Comparison of ENCODE assay signal across 23 cellular contexts in the genomic region with DNA sequence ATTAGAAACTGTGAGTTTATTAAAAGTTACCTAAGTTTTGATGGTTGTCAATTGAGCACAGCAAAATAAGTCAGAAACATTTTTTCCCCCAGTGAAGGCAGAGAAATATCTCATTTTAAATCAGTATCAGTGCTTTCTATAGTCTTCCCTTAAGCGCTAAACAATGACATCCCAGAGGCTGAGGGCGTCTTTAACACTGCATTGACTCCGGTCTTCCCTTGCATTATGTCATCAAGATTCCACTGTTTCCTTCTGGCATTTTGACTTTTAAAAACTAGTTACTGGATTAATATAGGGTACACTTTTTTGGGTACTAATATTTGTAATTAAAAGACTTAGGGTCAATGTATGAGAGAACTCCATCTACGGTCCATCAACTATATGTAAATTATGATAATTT. TPM values are rescaled to one million over a fixed set of nuclear protein-coding genes. Genes with fewer than 3 reads are reported as not detected.
A peak's percentile ranks its signal among the peaks of the same experiment; 100 is the strongest.
DNase-seq lines count a peak whose midpoint lies in the region; ATAC-seq and TF ChIP-seq lines count a peak whose summit lies in the region.
"Had no signal": no experiment of that assay in that cellular context is flagged by ENCODE, and none has a peak within 500 bp of the region (broad histone marks: within the 10 kb centered on the region; RNA-seq: fewer than 3 reads in every experiment).

No MANE protein-coding gene starts in this region.

- no peaks in the 10 kb centered on the region for H3K9me3 ChIP-seq in HEK293 (ENCODE audit: control insufficient read depth, insufficient read depth, low read depth, low read length)
- H3K9me3 ChIP-seq in skeletal muscle satellite cell (replicated peaks; ENCODE audit: low read length): no peaks in the 10 kb centered on the region
- H3K9me3 ChIP-seq in ascending aorta: no peaks in the 10 kb centered on the region
- H3K9me3 ChIP-seq: mucosa of descending colon, sigmoid colon had no signal

- intact Hi-C loops in ascending aorta (cut with DNase I): loop anchor here (10.0 kb wide), 1 partner anchor 426 kb away; a partner anchor contains a TSS

- peak overlapping the region; percentile 98 for H3K4me3 Mint-ChIP-seq in activated T-helper 17 cell treated with anti-CD3 and anti-CD28 coated beads, Interleukin-2, amount 50 U/mL, for 72 hours

- ATAC-seq in activated T-helper 17 cell treated with anti-CD3 and anti-CD28 coated beads, Interleukin-2, amount 50 U/mL, for 72 hours (replicated peaks): no peak
- no peak for ATAC-seq in GM18505 (IDR thresholded peaks at IDR 0.05; ENCODE audit: unreplicated experiment)
- ATAC-seq: activated CD4-positive, alpha-beta T cell treated with anti-CD3 and anti-CD28 coated beads for 36 hours; activated CD8-positive, alpha-beta memory T cell treated with anti-CD3 and anti-CD28 coated beads, Interleukin-2, amount 10 ng/mL, durations not matched to agents 7 days and 5 days; mucosa of descending colon had no signal

- H3K4me1 ChIP-seq in HEK293 (ENCODE audit: control insufficient read depth, insufficient read depth, low read length): peaks cover 15% of the 10 kb centered on the region; the same call in 1 of the 2 replicates
- peaks cover 28% of the 10 kb centered on the region for H3K4me1 ChIP-seq in skeletal muscle satellite cell (ENCODE audit: control insufficient read depth, insufficient read depth, low read length)
- H3K4me1 ChIP-seq in ascending aorta: peaks cover 3 to 28% of the 10 kb centered on the region in 2 donors

- TF ChIP-seq POLR2A in GM18505 (IDR thresholded peaks at IDR 0.05; ENCODE audit: borderline replicate concordance, extremely low read depth, insufficient read depth, insufficient read length): no peak

- TF ChIP-seq CTCF in HEK293 (tag by site-specific recombination; IDR thresholded peaks at IDR 0.05) (no peak), fibroblast of pulmonary artery (IDR thresholded peaks at IDR 0.05; ENCODE audit: low read length, missing control alignments) (no peak), ascending aorta (IDR thresholded peaks at IDR 0.05) (no peak)

- H3K27me3 Mint-ChIP-seq in activated T-helper 17 cell treated with anti-CD3 and anti-CD28 coated beads, Interleukin-2, amount 50 U/mL, for 72 hours: no peaks in the 10 kb centered on the region
- H3K27me3 Mint-ChIP-seq: activated CD4-positive, alpha-beta T cell treated with anti-CD3 and anti-CD28 coated beads for 36 hours; activated CD8-positive, alpha-beta memory T cell treated with anti-CD3 and anti-CD28 coated beads, Interleukin-2, amount 10 ng/mL, durations not matched to agents 7 days and 5 days; IgD-negative memory B cell had no signal

- H3K4me2 ChIP-seq in skeletal muscle satellite cell (ENCODE audit: low read length): peak overlapping the region; percentile 77

- H3K27ac Mint-ChIP-seq in activated T-helper 17 cell treated with anti-CD3 and anti-CD28 coated beads, Interleukin-2, amount 50 U/mL, for 72 hours: peak overlapping the region; percentile 96
- H3K27ac Mint-ChIP-seq: activated CD4-positive, alpha-beta T cell treated with anti-CD3 and anti-CD28 coated beads for 36 hours; activated CD8-positive, alpha-beta memory T cell treated with anti-CD3 and anti-CD28 coated beads, Interleukin-2, amount 10 ng/mL, durations not matched to agents 7 days and 5 days; T-helper 2 cell treated with Interferon-gamma antibody and Interleukin-4, amounts not matched to agents 5 μg/mL and 100 μg/mL, for 36 hours had no signal

- CTCF ChIA-PET in HEK293 (lab: Yijun Ruan, JAX): no interaction called here

- peak; percentile 10 for DNase-seq in fibroblast of pulmonary artery (ENCODE audit: low read depth)
- DNase-seq in DMS79 treated with DMSO at 0.1 percent for 48 hours (lab: John Stamatoyannopoulos, UW): no peak
- DNase-seq in ascending aorta (ENCODE audit: low spot score in 2 of 2): no peak
- DNase-seq in epidermal melanocyte (ENCODE audit: insufficient read length, low spot score): no peak
- DNase-seq: activated CD4-positive, alpha-beta T cell treated with anti-CD3 and anti-CD28 coated beads for 36 hours; activated CD8-positive, alpha-beta memory T cell treated with anti-CD3 and anti-CD28 coated beads, Interleukin-2, amount 10 ng/mL, durations not matched to agents 7 days and 5 days; activated gamma-delta T cell; cortex of kidney; GF-D8; hippocampal formation; kidney glomerular epithelial cell; mucosa of descending colon; NCI-H2029; NCI-H510A; SIG-M5; sigmoid colon; stimulated activated CD4-positive, alpha-beta T cell treated with anti-CD3 and anti-CD28 coated beads, Interleukin-2, amount 100 ng/mL, for 48 hours had no signal

- H3K36me3 Mint-ChIP-seq in activated T-helper 17 cell treated with anti-CD3 and anti-CD28 coated beads, Interleukin-2, amount 50 U/mL, for 72 hours (ENCODE audit: low read depth): peaks cover 84% of the 10 kb centered on the region

- H3K36me3 ChIP-seq in HEK293 (ENCODE audit: control insufficient read depth in 2 of 2, insufficient read depth in 1 of 2, low read length in 2 of 2) (peaks cover 0 to 18% of the 10 kb centered on the region in 2 experiments; a peak in 1 of 3 replicates), skeletal muscle satellite cell (ENCODE audit: insufficient read depth, low read length) (peaks cover 20% of the 10 kb centered on the region), ascending aorta (no peaks in the 10 kb centered on the region)

- no peaks in the 10 kb centered on the region for H3K9me3 Mint-ChIP-seq in activated T-helper 17 cell treated with anti-CD3 and anti-CD28 coated beads, Interleukin-2, amount 50 U/mL, for 72 hours
- H3K9me3 Mint-ChIP-seq: IgD-negative memory B cell; T-helper 2 cell treated with Interferon-gamma antibody and Interleukin-4, amounts not matched to agents 5 μg/mL and 100 μg/mL, for 36 hours had no signal

- H3K4me1 Mint-ChIP-seq in activated T-helper 17 cell treated with anti-CD3 and anti-CD28 coated beads, Interleukin-2, amount 50 U/mL, for 72 hours: peaks cover 52% of the 10 kb centered on the region

- POLR2A ChIA-PET in HEK293 (lab: Yijun Ruan, JAX): no interaction called here

- no peaks in the 10 kb centered on the region for H3K27me3 ChIP-seq in skeletal muscle satellite cell (ENCODE audit: control insufficient read depth, insufficient read depth, low read length)
- no peaks in the 10 kb centered on the region for H3K27me3 ChIP-seq in ascending aorta
- H3K27me3 ChIP-seq: sigmoid colon had no signal

- H3K9ac ChIP-seq in skeletal muscle satellite cell (ENCODE audit: low read depth, low read length): no peak overlapping the region

- H3K4me3 ChIP-seq in HEK293 (ENCODE audit: low read depth, low read length): no peak overlapping the region
- H3K4me3 ChIP-seq in fibroblast of pulmonary artery (replicated peaks; ENCODE audit: low read depth, low read length): no peak overlapping the region
- no peak overlapping the region for H3K4me3 ChIP-seq in skeletal muscle satellite cell (ENCODE audit: low read length)
- peak overlapping the region in 1 of 2 donors; percentile 12 for H3K4me3 ChIP-seq in ascending aorta
- H3K4me3 ChIP-seq: mucosa of descending colon, sigmoid colon had no signal

- H3K27ac ChIP-seq in HEK293 (ENCODE audit: extremely low read depth, low read depth, low read length): no peak overlapping the region
- H3K27ac ChIP-seq in ascending aorta: no peak overlapping the region

TF ChIP-seq in HEK293, 187 proteins besides CTCF, POLR2A, EP300 and RAD21 (continues in another document):
- TF ChIP-seq TCF7L2 (IDR thresholded peaks at IDR 0.05; ENCODE audit: borderline replicate concordance, low read depth, low read length) (no peak), HOXC10 (CRISPR knock-in tag; IDR thresholded peaks at IDR 0.05) (no peak), SP7 (tag by site-specific recombination; IDR thresholded peaks at IDR 0.05) (no peak), ZNF544 (tag by site-specific recombination; IDR thresholded peaks at IDR 0.05) (no peak)
- TF ChIP-seq, protein P1, sequence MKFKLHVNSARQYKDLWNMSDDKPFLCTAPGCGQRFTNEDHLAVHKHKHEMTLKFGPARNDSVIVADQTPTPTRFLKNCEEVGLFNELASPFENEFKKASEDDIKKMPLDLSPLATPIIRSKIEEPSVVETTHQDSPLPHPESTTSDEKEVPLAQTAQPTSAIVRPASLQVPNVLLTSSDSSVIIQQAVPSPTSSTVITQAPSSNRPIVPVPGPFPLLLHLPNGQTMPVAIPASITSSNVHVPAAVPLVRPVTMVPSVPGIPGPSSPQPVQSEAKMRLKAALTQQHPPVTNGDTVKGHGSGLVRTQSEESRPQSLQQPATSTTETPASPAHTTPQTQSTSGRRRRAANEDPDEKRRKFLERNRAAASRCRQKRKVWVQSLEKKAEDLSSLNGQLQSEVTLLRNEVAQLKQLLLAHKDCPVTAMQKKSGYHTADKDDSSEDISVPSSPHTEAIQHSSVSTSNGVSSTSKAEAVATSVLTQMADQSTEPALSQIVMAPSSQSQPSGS (tag by site-specific recombination; IDR thresholded peaks at IDR 0.05; ENCODE audit: low read depth): peak; percentile 68

RNA-seq across cellular contexts. Expression of a gene that starts 3.9 kb away (rescaled TPM):
- 100 to 1,000 TPM; 134 to 176 TPM for total RNA-seq in activated T-helper 17 cell treated with anti-CD3 and anti-CD28 coated beads, Interleukin-2, amount 50 U/mL, for 72 hours
- 183 and 194 TPM in 2 replicates for total RNA-seq in skeletal muscle satellite cell (2012; rRNA removed)
- total RNA-seq in ascending aorta: 134 TPM

RNA-seq across cellular contexts. Expression of a gene that starts 4.2 kb away (rescaled TPM):
- total RNA-seq in activated T-helper 17 cell treated with anti-CD3 and anti-CD28 coated beads, Interleukin-2, amount 50 U/mL, for 72 hours: 10 to 100 TPM; 27.6 to 41.5 TPM
- 28.4 and 29.2 TPM in 2 replicates for total RNA-seq in skeletal muscle satellite cell (2012; rRNA removed)
- total RNA-seq in ascending aorta: 19.7 TPM
